Comparison of ENCODE assay signal across 1 cellular context in genomic region chr4:176793060-176793605, GRCh38.
TF ChIP-seq lines count a peak whose summit lies in the region.

No MANE protein-coding gene starts in this region.

TF ChIP-seq in neural cell, 6 proteins besides CTCF, POLR2A, EP300 and RAD21 (continued from another document):
- TF ChIP-seq REST (IDR thresholded peaks at IDR 0.05; ENCODE audit: borderline replicate concordance), result no peak
